ENCODE assay signal across 15 cellular contexts in the genomic region with DNA sequence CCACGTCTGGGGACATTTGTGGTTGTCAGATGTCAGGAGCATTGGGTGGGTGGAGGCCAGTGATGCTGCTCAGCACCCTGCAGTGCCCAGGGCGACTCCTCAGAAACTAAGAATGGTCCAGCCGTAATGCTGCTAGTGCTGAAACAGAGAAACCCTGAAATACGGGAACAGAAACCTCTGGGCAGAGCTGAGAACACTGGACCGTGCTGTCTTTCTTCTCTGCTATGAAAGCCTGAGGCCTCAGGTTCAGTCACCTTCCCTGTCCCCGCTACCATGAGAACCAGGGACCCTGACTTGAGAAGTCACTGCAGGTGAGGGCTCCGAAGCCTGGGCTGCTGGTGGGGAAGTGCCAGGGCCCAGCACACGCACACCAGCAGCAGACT. TPM values are rescaled to one million over a fixed set of nuclear protein-coding genes. Genes with fewer than 3 reads are reported as not detected.
DNase-seq lines count a peak whose midpoint lies in the region; ATAC-seq and TF ChIP-seq lines count a peak whose summit lies in the region.
"Had no signal": no experiment of that assay in that cellular context is flagged by ENCODE, and none has a peak within 500 bp of the region (broad histone marks: within the 10 kb centered on the region; RNA-seq: fewer than 3 reads in every experiment).

No MANE protein-coding gene starts in this region.

- no peaks in the 10 kb centered on the region for H3K27me3 ChIP-seq in tibial nerve
- H3K27me3 ChIP-seq in H7 (ENCODE audit: control insufficient read depth, insufficient read depth, low read length): no peaks in the 10 kb centered on the region

- WGBS in tibial nerve, 2 donors: 75 to 80% methylated on average over 8 of the region's 8 CpGs

- TF ChIP-seq POLR2A in tibial nerve (IDR thresholded peaks at IDR 0.05): no peak

- no peak for DNase-seq in activated T-cell treated with anti-CD3 and anti-CD28 coated beads, Interleukin-2, amount 50 U/mL, for 24 hours
- DNase-seq in activated T-cell treated with anti-CD3 and anti-CD28 coated beads, Interleukin-2, amount 50 U/mL, for 72 hours: no peak
- DNase-seq in memory B cell (ENCODE audit: low spot score in 2 of 2) (peak; percentile 22 to 27), tibial nerve (ENCODE audit: low spot score in 2 of 2) (no peak), CD1c-positive myeloid dendritic cell (ENCODE audit: extremely low spot score) (no peak), islet precursor cell (no peak), H7 (no peak)
- DNase-seq: 8988T, NCI-H1436, NCI-H774 had no signal

- no peak for TF ChIP-seq CTCF in tibial nerve (IDR thresholded peaks at IDR 0.05)

- peaks cover 0 to 44% (median 12%) of the 10 kb centered on the region in 4 donors for H3K4me1 ChIP-seq in tibial nerve

- no peaks in the 10 kb centered on the region for H3K27me3 Mint-ChIP-seq in activated T-cell treated with anti-CD3 and anti-CD28 coated beads, Interleukin-2, amount 50 U/mL, for 24 hours
- no peaks in the 10 kb centered on the region for H3K27me3 Mint-ChIP-seq in activated T-cell treated with anti-CD3 and anti-CD28 coated beads, Interleukin-2, amount 50 U/mL, for 72 hours (ENCODE audit: low read depth)
- H3K27me3 Mint-ChIP-seq in memory B cell: no peaks in the 10 kb centered on the region
- H3K27me3 Mint-ChIP-seq: activated T-helper 17 cell treated with anti-CD3 and anti-CD28 coated beads, Interleukin-2, amount 50 U/mL, for 72 hours; brain; natural killer cell treated with Interleukin-12 subunit alpha and Interleukin-12 subunit beta and Interleukin-15 and Interleukin-18, amount 100 ng/mL, for 72 hours had no signal

- H3K36me3 ChIP-seq in tibial nerve: peaks cover 0 to 99% (median 42%) of the 10 kb centered on the region in 3 donors
- peaks cover 51% of the 10 kb centered on the region for H3K36me3 ChIP-seq in H7 (replicated peaks; ENCODE audit: control insufficient read depth, insufficient read depth, low read length)

- ATAC-seq in activated T-cell treated with anti-CD3 and anti-CD28 coated beads, Interleukin-2, amount 50 U/mL, for 72 hours (replicated peaks in 1 of 2): no peak
- ATAC-seq in HG03342 (IDR thresholded peaks at IDR 0.05; ENCODE audit: unreplicated experiment) (peak; percentile 57), memory B cell (ENCODE audit: low read depth) (peak; percentile 97)
- ATAC-seq: activated T-helper 17 cell treated with anti-CD3 and anti-CD28 coated beads, Interleukin-2, amount 50 U/mL, for 72 hours; natural killer cell treated with Interleukin-12 subunit alpha and Interleukin-12 subunit beta and Interleukin-15 and Interleukin-18, amount 100 ng/mL, for 72 hours had no signal

- H3K36me3 Mint-ChIP-seq in activated T-cell treated with anti-CD3 and anti-CD28 coated beads, Interleukin-2, amount 50 U/mL, for 24 hours (ENCODE audit: low read depth): peaks cover 99% of the 10 kb centered on the region
- H3K36me3 Mint-ChIP-seq in activated T-cell treated with anti-CD3 and anti-CD28 coated beads, Interleukin-2, amount 50 U/mL, for 72 hours (ENCODE audit: insufficient read depth in 2 of 2): peaks cover 7 to 26% of the 10 kb centered on the region in 2 donors
- H3K36me3 Mint-ChIP-seq in memory B cell: peaks cover 23% of the 10 kb centered on the region

- no peaks in the 10 kb centered on the region for H3K4me1 Mint-ChIP-seq in activated T-cell treated with anti-CD3 and anti-CD28 coated beads, Interleukin-2, amount 50 U/mL, for 24 hours (ENCODE audit: low read depth)
- no peaks in the 10 kb centered on the region for H3K4me1 Mint-ChIP-seq in activated T-cell treated with anti-CD3 and anti-CD28 coated beads, Interleukin-2, amount 50 U/mL, for 72 hours (ENCODE audit: low read depth)
- H3K4me1 Mint-ChIP-seq in memory B cell: peaks cover 13% of the 10 kb centered on the region
- H3K4me1 Mint-ChIP-seq: activated T-helper 17 cell treated with anti-CD3 and anti-CD28 coated beads, Interleukin-2, amount 50 U/mL, for 72 hours; brain had no signal

- no peaks in the 10 kb centered on the region for H3K9me3 Mint-ChIP-seq in activated T-cell treated with anti-CD3 and anti-CD28 coated beads, Interleukin-2, amount 50 U/mL, for 24 hours
- no peaks in the 10 kb centered on the region for H3K9me3 Mint-ChIP-seq in activated T-cell treated with anti-CD3 and anti-CD28 coated beads, Interleukin-2, amount 50 U/mL, for 72 hours
- H3K9me3 Mint-ChIP-seq in memory B cell: no peaks in the 10 kb centered on the region
- H3K9me3 Mint-ChIP-seq: activated T-helper 17 cell treated with anti-CD3 and anti-CD28 coated beads, Interleukin-2, amount 50 U/mL, for 72 hours; brain; natural killer cell treated with Interleukin-12 subunit alpha and Interleukin-12 subunit beta and Interleukin-15 and Interleukin-18, amount 100 ng/mL, for 72 hours had no signal

- peak overlapping the region in 3 of 4 donors; percentile 40 to 74 (median 74) for H3K27ac ChIP-seq in tibial nerve
- H3K27ac ChIP-seq: SK-N-MC had no signal

- H3K4me3 Mint-ChIP-seq in activated T-cell treated with anti-CD3 and anti-CD28 coated beads, Interleukin-2, amount 50 U/mL, for 24 hours: no peak overlapping the region
- no peak overlapping the region for H3K4me3 Mint-ChIP-seq in activated T-cell treated with anti-CD3 and anti-CD28 coated beads, Interleukin-2, amount 50 U/mL, for 72 hours
- H3K4me3 Mint-ChIP-seq in memory B cell: no peak overlapping the region
- H3K4me3 Mint-ChIP-seq: activated T-helper 17 cell treated with anti-CD3 and anti-CD28 coated beads, Interleukin-2, amount 50 U/mL, for 72 hours; natural killer cell treated with Interleukin-12 subunit alpha and Interleukin-12 subunit beta and Interleukin-15 and Interleukin-18, amount 100 ng/mL, for 72 hours had no signal

- H3K9me3 ChIP-seq in tibial nerve: no peaks in the 10 kb centered on the region

- H3K27ac Mint-ChIP-seq in activated T-cell treated with anti-CD3 and anti-CD28 coated beads, Interleukin-2, amount 50 U/mL, for 24 hours: peak overlapping the region; percentile 26
- no peak overlapping the region for H3K27ac Mint-ChIP-seq in activated T-cell treated with anti-CD3 and anti-CD28 coated beads, Interleukin-2, amount 50 U/mL, for 72 hours
- H3K27ac Mint-ChIP-seq in memory B cell: no peak overlapping the region
- H3K27ac Mint-ChIP-seq: natural killer cell treated with Interleukin-12 subunit alpha and Interleukin-12 subunit beta and Interleukin-15 and Interleukin-18, amount 100 ng/mL, for 72 hours had no signal

- H3K4me3 ChIP-seq in tibial nerve (no peak overlapping the region), H7 (ENCODE audit: insufficient read depth, low read depth, low read length) (no peak overlapping the region)
- H3K4me3 ChIP-seq: SK-N-MC had no signal

- no peak for TF ChIP-seq EP300 in tibial nerve (IDR thresholded peaks at IDR 0.05)

RNA-seq across cellular contexts. Expression of gene CAPS, which starts 13.4 kb away (rescaled TPM):
- total RNA-seq in activated T-cell treated with anti-CD3 and anti-CD28 coated beads, Interleukin-2, amount 50 U/mL, for 72 hours: 10 to 100 TPM; 12.9 to 20.9 TPM
- 10 to 100 TPM; 67.5 to 95.0 (median 77.4) TPM for total RNA-seq in tibial nerve
- 2.2 and 2.7 TPM in 2 replicates for total RNA-seq in H7 (2014; rRNA removed; shearing (Covaris generic))

RNA-seq across cellular contexts. Expression of gene VMAC, which starts 22.8 kb away (rescaled TPM):
- total RNA-seq in activated T-cell treated with anti-CD3 and anti-CD28 coated beads, Interleukin-2, amount 50 U/mL, for 72 hours: 10 to 100 TPM in 1 of 2 donors, 1 to 10 TPM in 1; 8.7 to 10.5 TPM
- 10 to 100 TPM in 3 of 4 donors, 1 to 10 TPM in 1; 8.3 to 16.7 (median 13.9) TPM for total RNA-seq in tibial nerve
- total RNA-seq in H7 (2014; rRNA removed; shearing (Covaris generic)): 2.1 and 3.5 TPM in 2 replicates

RNA-seq across cellular contexts. Expression of gene NDUFA11, which starts 23.8 kb away (rescaled TPM):
- 100 to 1,000 TPM; 158 to 174 TPM for total RNA-seq in activated T-cell treated with anti-CD3 and anti-CD28 coated beads, Interleukin-2, amount 50 U/mL, for 72 hours
- total RNA-seq in tibial nerve: 100 to 1,000 TPM; 184 to 350 (median 216) TPM
- total RNA-seq in H7 (2014; rRNA removed; shearing (Covaris generic)): 181 and 244 TPM in 2 replicates

RNA-seq across cellular contexts. Expression of gene RANBP3, which starts 50.5 kb away (rescaled TPM):
- total RNA-seq in activated T-cell treated with anti-CD3 and anti-CD28 coated beads, Interleukin-2, amount 50 U/mL, for 72 hours: 100 to 1,000 TPM in 1 of 2 donors, 10 to 100 TPM in 1; 89.2 to 108 TPM
- total RNA-seq in tibial nerve: 100 to 1,000 TPM in 2 of 4 donors, 10 to 100 TPM in 2; 75.4 to 129 (median 95.6) TPM
- 73.7 and 79.7 TPM in 2 replicates for total RNA-seq in H7 (2014; rRNA removed; shearing (Covaris generic))

RNA-seq across cellular contexts. Expression of gene FUT5, which starts 57.1 kb away (rescaled TPM):
- total RNA-seq in activated T-cell treated with anti-CD3 and anti-CD28 coated beads, Interleukin-2, amount 50 U/mL, for 72 hours: 1 to 10 TPM in 1 of 2 donors, under 1 TPM in 1; 0.44 to 1.7 TPM
- not detected for total RNA-seq in tibial nerve
- total RNA-seq in H7 (2014; rRNA removed; shearing (Covaris generic)): 0.18 TPM in 1 of 2 replicates, not detected in the other
- total RNA-seq: natural killer cell treated with Interleukin-12 subunit alpha and Interleukin-12 subunit beta and Interleukin-15 and Interleukin-18, amount 100 ng/mL, for 72 hours had no signal

Comparison
In these comparisons a context has a peak if more than half of its experiments do, and no peak if none do; other contexts are left out.
1. DNase-seq: peak in memory B cell (2 of 2); none in activated T-cell treated with anti-CD3 and anti-CD28 coated beads, Interleukin-2, amount 50 U/mL, for 24 hours (single experiment), activated T-cell treated with anti-CD3 and anti-CD28 coated beads, Interleukin-2, amount 50 U/mL, for 72 hours (0 of 2), tibial nerve (0 of 2), CD1c-positive myeloid dendritic cell (single experiment), islet precursor cell (single experiment) and H7 (single experiment).
2. ATAC-seq: peak in HG03342 (single experiment) and memory B cell (single experiment); none in activated T-cell treated with anti-CD3 and anti-CD28 coated beads, Interleukin-2, amount 50 U/mL, for 72 hours (0 of 2).